8 cellular contexts compared by ENCODE assay signal in genomic region chr10:85612833-85613232, GRCh38.
A peak's percentile ranks its signal among the peaks of the same experiment; 100 is the strongest.
DNase-seq lines count a peak whose midpoint lies in the region; ATAC-seq and FAIRE-seq lines count a peak whose summit lies in the region.

No MANE protein-coding gene starts in this region.

- no peaks in the 10 kb centered on the region for H3K36me3 Mint-ChIP-seq in activated naive CD8-positive, alpha-beta T cell
- no peaks in the 10 kb centered on the region for H3K36me3 Mint-ChIP-seq in activated naive CD8-positive, alpha-beta T cell treated with anti-CD3 and anti-CD28 coated beads for 36 hours
- H3K36me3 Mint-ChIP-seq in activated CD8-positive, alpha-beta T cell treated with anti-CD3 and anti-CD28 coated beads, Interleukin-2, amount 10 ng/mL, durations not matched to agents 7 days and 5 days (ENCODE audit: low read depth), result no peaks in the 10 kb centered on the region
- H3K36me3 Mint-ChIP-seq in stimulated activated naive CD8-positive, alpha-beta T cell treated with anti-CD3 and anti-CD28 coated beads, Interleukin-15, Interleukin-2, amounts not matched to agents 100 ng/mL and 50 ng/mL, for 24 hours (ENCODE audit: low read depth), result no peaks in the 10 kb centered on the region

- H3K27ac Mint-ChIP-seq in activated naive CD8-positive, alpha-beta T cell, result no peak overlapping the region
- H3K27ac Mint-ChIP-seq in activated naive CD8-positive, alpha-beta T cell treated with anti-CD3 and anti-CD28 coated beads for 36 hours, result no peak overlapping the region
- peak overlapping the region; percentile 23 for H3K27ac Mint-ChIP-seq in activated CD8-positive, alpha-beta T cell treated with anti-CD3 and anti-CD28 coated beads, Interleukin-2, amount 10 ng/mL, durations not matched to agents 7 days and 5 days
- H3K27ac Mint-ChIP-seq in stimulated activated naive CD8-positive, alpha-beta T cell treated with anti-CD3 and anti-CD28 coated beads, Interleukin-15, Interleukin-2, amounts not matched to agents 100 ng/mL and 50 ng/mL, for 24 hours, result peak overlapping the region; percentile 21

- no peak overlapping the region for H3K4me3 ChIP-seq in small intestine (ENCODE audit: low read depth in 1 of 2, low read length in 2 of 2)

- POLR2A ChIA-PET in activated CD8-positive, alpha-beta T cell treated with anti-CD3 and anti-CD28 coated beads, Interleukin-2, amount 10 ng/mL, durations not matched to agents 7 days and 5 days (lab: Charles Lee), result no interaction called here

- ATAC-seq in HG02973 (IDR thresholded peaks at IDR 0.05; ENCODE audit: unreplicated experiment), result peak; percentile 52
- ATAC-seq in activated CD8-positive, alpha-beta T cell treated with anti-CD3 and anti-CD28 coated beads, Interleukin-2, amount 10 ng/mL, durations not matched to agents 7 days and 5 days, result peak; percentile 50

- H3K9me3 Mint-ChIP-seq in activated naive CD8-positive, alpha-beta T cell (ENCODE audit: low read depth), result no peaks in the 10 kb centered on the region
- no peaks in the 10 kb centered on the region for H3K9me3 Mint-ChIP-seq in activated naive CD8-positive, alpha-beta T cell treated with anti-CD3 and anti-CD28 coated beads for 36 hours
- no peaks in the 10 kb centered on the region for H3K9me3 Mint-ChIP-seq in activated CD8-positive, alpha-beta T cell treated with anti-CD3 and anti-CD28 coated beads, Interleukin-2, amount 10 ng/mL, durations not matched to agents 7 days and 5 days (ENCODE audit: insufficient read depth)
- H3K9me3 Mint-ChIP-seq in stimulated activated naive CD8-positive, alpha-beta T cell treated with anti-CD3 and anti-CD28 coated beads, Interleukin-15, Interleukin-2, amounts not matched to agents 100 ng/mL and 50 ng/mL, for 24 hours, result no peaks in the 10 kb centered on the region

- H3K27me3 Mint-ChIP-seq in activated naive CD8-positive, alpha-beta T cell, result no peaks in the 10 kb centered on the region
- no peaks in the 10 kb centered on the region for H3K27me3 Mint-ChIP-seq in activated naive CD8-positive, alpha-beta T cell treated with anti-CD3 and anti-CD28 coated beads for 36 hours
- peaks cover 11% of the 10 kb centered on the region for H3K27me3 Mint-ChIP-seq in activated CD8-positive, alpha-beta T cell treated with anti-CD3 and anti-CD28 coated beads, Interleukin-2, amount 10 ng/mL, durations not matched to agents 7 days and 5 days (ENCODE audit: low read depth)
- H3K27me3 Mint-ChIP-seq in stimulated activated naive CD8-positive, alpha-beta T cell treated with anti-CD3 and anti-CD28 coated beads, Interleukin-15, Interleukin-2, amounts not matched to agents 100 ng/mL and 50 ng/mL, for 24 hours, result no peaks in the 10 kb centered on the region

- DNase-seq in activated naive CD8-positive, alpha-beta T cell treated with anti-CD3 and anti-CD28 coated beads for 36 hours, result no peak
- DNase-seq in activated CD8-positive, alpha-beta T cell treated with anti-CD3 and anti-CD28 coated beads, Interleukin-2, amount 10 ng/mL, durations not matched to agents 7 days and 5 days, result peak; percentile 26
- no peak for DNase-seq in foreskin melanocyte
- no peak for DNase-seq in small intestine
- no peak for DNase-seq in SKM-1 (lab: John Stamatoyannopoulos, UW; ENCODE audit: unreplicated experiment)

- FAIRE-seq in small intestine (lab: Jason Lieb, UNC), result no peak

- H3K27ac ChIP-seq in small intestine (ENCODE audit: low read depth in 1 of 2, low read length in 1 of 2), result no peak overlapping the region

- H3K36me3 ChIP-seq in small intestine (ENCODE audit: control insufficient read depth in 2 of 2, insufficient read depth in 2 of 2, low read length in 2 of 2), result no peaks in the 10 kb centered on the region

- no peaks in the 10 kb centered on the region for H3K27me3 ChIP-seq in small intestine (ENCODE audit: control insufficient read depth in 2 of 2, insufficient read depth in 2 of 2, low read length in 2 of 2)

- H3K4me1 ChIP-seq in small intestine (ENCODE audit: control insufficient read depth in 2 of 2, insufficient read depth in 1 of 2, low read depth in 1 of 2, low read length in 1 of 2), result no peaks in the 10 kb centered on the region

- peaks cover 55% of the 10 kb centered on the region for H3K4me1 Mint-ChIP-seq in activated naive CD8-positive, alpha-beta T cell (ENCODE audit: low read depth)
- peaks cover 34% of the 10 kb centered on the region for H3K4me1 Mint-ChIP-seq in activated naive CD8-positive, alpha-beta T cell treated with anti-CD3 and anti-CD28 coated beads for 36 hours
- H3K4me1 Mint-ChIP-seq in activated CD8-positive, alpha-beta T cell treated with anti-CD3 and anti-CD28 coated beads, Interleukin-2, amount 10 ng/mL, durations not matched to agents 7 days and 5 days (ENCODE audit: low read depth), result peaks cover 30% of the 10 kb centered on the region
- peaks cover 36% of the 10 kb centered on the region for H3K4me1 Mint-ChIP-seq in stimulated activated naive CD8-positive, alpha-beta T cell treated with anti-CD3 and anti-CD28 coated beads, Interleukin-15, Interleukin-2, amounts not matched to agents 100 ng/mL and 50 ng/mL, for 24 hours (ENCODE audit: low read depth)

- H3K9me3 ChIP-seq in small intestine (ENCODE audit: control insufficient read depth, low read depth), result no peaks in the 10 kb centered on the region

- CTCF ChIA-PET in activated CD8-positive, alpha-beta T cell treated with anti-CD3 and anti-CD28 coated beads, Interleukin-2, amount 10 ng/mL, durations not matched to agents 7 days and 5 days (lab: Charles Lee), result interaction anchor here (0.8 to 1.3 kb wide), 4 partner anchors 8 to 19 kb away, joined by 3 to 4 read pairs (median 4); no protein-coding TSS in a partner anchor

- WGBS in small intestine, 3 donors, result 48 to 68% (median 56%) methylated on average over 6 of the region's 6 CpGs

- peak overlapping the region; percentile 57 for H3K4me3 Mint-ChIP-seq in activated naive CD8-positive, alpha-beta T cell
- H3K4me3 Mint-ChIP-seq in activated naive CD8-positive, alpha-beta T cell treated with anti-CD3 and anti-CD28 coated beads for 36 hours, result no peak overlapping the region
- H3K4me3 Mint-ChIP-seq in activated CD8-positive, alpha-beta T cell treated with anti-CD3 and anti-CD28 coated beads, Interleukin-2, amount 10 ng/mL, durations not matched to agents 7 days and 5 days, result peak overlapping the region; percentile 4
- H3K4me3 Mint-ChIP-seq in stimulated activated naive CD8-positive, alpha-beta T cell treated with anti-CD3 and anti-CD28 coated beads, Interleukin-15, Interleukin-2, amounts not matched to agents 100 ng/mL and 50 ng/mL, for 24 hours, result no peak overlapping the region

Comparison
In these comparisons a context has a peak if more than half of its experiments do, and no peak if none do; other contexts are left out.
1. H3K4me3 Mint-ChIP-seq: peak in activated naive CD8-positive, alpha-beta T cell (single experiment) and activated CD8-positive, alpha-beta T cell treated with anti-CD3 and anti-CD28 coated beads, Interleukin-2, amount 10 ng/mL, durations not matched to agents 7 days and 5 days (single experiment); none in activated naive CD8-positive, alpha-beta T cell treated with anti-CD3 and anti-CD28 coated beads for 36 hours (single experiment) and stimulated activated naive CD8-positive, alpha-beta T cell treated with anti-CD3 and anti-CD28 coated beads, Interleukin-15, Interleukin-2, amounts not matched to agents 100 ng/mL and 50 ng/mL, for 24 hours (single experiment).
2. H3K27ac Mint-ChIP-seq: peak in activated CD8-positive, alpha-beta T cell treated with anti-CD3 and anti-CD28 coated beads, Interleukin-2, amount 10 ng/mL, durations not matched to agents 7 days and 5 days (single experiment) and stimulated activated naive CD8-positive, alpha-beta T cell treated with anti-CD3 and anti-CD28 coated beads, Interleukin-15, Interleukin-2, amounts not matched to agents 100 ng/mL and 50 ng/mL, for 24 hours (single experiment); none in activated naive CD8-positive, alpha-beta T cell (single experiment) and activated naive CD8-positive, alpha-beta T cell treated with anti-CD3 and anti-CD28 coated beads for 36 hours (single experiment).